In genomic region chr6:145277358-145278097, GRCh38 we compare ENCODE assay signal across 19 cellular contexts.
A peak's percentile ranks its signal among the peaks of the same experiment; 100 is the strongest.
DNase-seq lines count a peak whose midpoint lies in the region; ATAC-seq and TF ChIP-seq lines count a peak whose summit lies in the region.
"Had no signal": no experiment of that assay in that cellular context is flagged by ENCODE, and none has a peak within 500 bp of the region (broad histone marks: within the 10 kb centered on the region; RNA-seq: fewer than 3 reads in every experiment).

No MANE protein-coding gene starts in this region.

- ATAC-seq in activated CD4-positive, alpha-beta T cell treated with anti-CD3 and anti-CD28 coated beads for 36 hours, result no peak

- no peak overlapping the region for H3K4me3 ChIP-seq in HEK293 (ENCODE audit: low read depth, low read length)
- H3K4me3 ChIP-seq in CD8-positive, alpha-beta memory T cell (ENCODE audit: low read length), result no peak overlapping the region
- H3K4me3 ChIP-seq: BLaER1, GM23248, SK-N-MC had no signal

- no peaks in the 10 kb centered on the region for H3K9me3 Mint-ChIP-seq in activated CD4-positive, alpha-beta T cell treated with anti-CD3 and anti-CD28 coated beads for 36 hours (ENCODE audit: low read depth)
- peaks cover 0 to 2% (median 0%) of the 10 kb centered on the region in 5 donors for H3K9me3 Mint-ChIP-seq in CD8-positive, alpha-beta memory T cell
- H3K9me3 Mint-ChIP-seq: CD4-positive, alpha-beta T cell had no signal

- no peaks in the 10 kb centered on the region for H3K27me3 ChIP-seq in CD8-positive, alpha-beta memory T cell (ENCODE audit: insufficient read depth, low read length, poor library complexity, severe bottlenecking)
- H3K27me3 ChIP-seq: BLaER1 had no signal

- intact Hi-C loops in activated CD4-positive, alpha-beta T cell treated with anti-CD3 and anti-CD28 coated beads for 36 hours (cut with DNase I, micrococcal nuclease), result no loop called here

- peak; percentile 6 for DNase-seq in EH (ENCODE audit: low read depth)
- peak; percentile 32 for DNase-seq in NCI-H1105 (lab: John Stamatoyannopoulos, UW)
- DNase-seq in left kidney (ENCODE audit: low read depth, low spot score), result peak; percentile 49
- no peak for DNase-seq in activated CD4-positive, alpha-beta T cell treated with anti-CD3 and anti-CD28 coated beads for 36 hours
- no peak for DNase-seq in CD8-positive, alpha-beta memory T cell
- no peak for DNase-seq in DMS114 treated with DMSO at 0.1 percent for 48 hours (lab: John Stamatoyannopoulos, UW; ENCODE audit: unreplicated experiment)
- DNase-seq: ACHN; Caco-2; CD4-positive, alpha-beta T cell; DMS 273 treated with DMSO at 0.1 percent for 48 hours; H9; NCI-H1436 treated with DMSO at 0.1 percent for 48 hours; NCI-H1930; NCI-H524 treated with DMSO at 0.1 percent for 48 hours; SHP77 treated with DMSO at 0.1 percent for 48 hours had no signal

- POLR2A ChIA-PET in HEK293 (lab: Yijun Ruan, JAX), result no interaction called here
- POLR2A ChIA-PET in activated CD4-positive, alpha-beta T cell treated with anti-CD3 and anti-CD28 coated beads for 36 hours (lab: Charles Lee), result no interaction called here
- POLR2A ChIA-PET in CD8-positive, alpha-beta memory T cell (lab: Charles Lee), result no interaction called here

- H3K9me3 ChIP-seq in HEK293 (ENCODE audit: control insufficient read depth, insufficient read depth, low read depth, low read length), result no peaks in the 10 kb centered on the region
- H3K9me3 ChIP-seq in CD8-positive, alpha-beta memory T cell (ENCODE audit: low read length), result no peaks in the 10 kb centered on the region
- H3K9me3 ChIP-seq: BLaER1, Caco-2 had no signal

- H3K4me3 Mint-ChIP-seq in activated CD4-positive, alpha-beta T cell treated with anti-CD3 and anti-CD28 coated beads for 36 hours, result no peak overlapping the region
- no peak overlapping the region for H3K4me3 Mint-ChIP-seq in CD8-positive, alpha-beta memory T cell
- H3K4me3 Mint-ChIP-seq: CD4-positive, alpha-beta T cell; H9 had no signal

- H3K27me3 Mint-ChIP-seq in activated CD4-positive, alpha-beta T cell treated with anti-CD3 and anti-CD28 coated beads for 36 hours, result peaks cover 2% of the 10 kb centered on the region
- H3K27me3 Mint-ChIP-seq in CD8-positive, alpha-beta memory T cell, result peaks cover 2 to 3% of the 10 kb centered on the region in 2 donors

- no peak for TF ChIP-seq CTCF in HEK293 (tag by site-specific recombination; IDR thresholded peaks at IDR 0.05)

- CTCF ChIA-PET in HEK293 (lab: Yijun Ruan, JAX), result interaction anchor here (0.6 kb wide), 1 partner anchor 380 kb away, joined by 3 read pairs; no protein-coding TSS in a partner anchor
- CTCF ChIA-PET in activated CD4-positive, alpha-beta T cell treated with anti-CD3 and anti-CD28 coated beads for 36 hours (lab: Charles Lee), result no interaction called here
- CTCF ChIA-PET in CD8-positive, alpha-beta memory T cell (lab: Charles Lee), result no interaction called here

- no peaks in the 10 kb centered on the region for H3K36me3 ChIP-seq in HEK293 (ENCODE audit: control insufficient read depth in 2 of 2, insufficient read depth in 1 of 2, low read length in 2 of 2)
- no peaks in the 10 kb centered on the region for H3K36me3 ChIP-seq in CD8-positive, alpha-beta memory T cell (ENCODE audit: insufficient read depth, low read length)
- H3K36me3 ChIP-seq: BLaER1 had no signal

- H3K27ac Mint-ChIP-seq in activated CD4-positive, alpha-beta T cell treated with anti-CD3 and anti-CD28 coated beads for 36 hours, result no peak overlapping the region
- no peak overlapping the region for H3K27ac Mint-ChIP-seq in CD8-positive, alpha-beta memory T cell
- H3K27ac Mint-ChIP-seq: CD4-positive, alpha-beta T cell had no signal

- H3K4me1 ChIP-seq in HEK293 (ENCODE audit: control insufficient read depth, insufficient read depth, low read length), result no peaks in the 10 kb centered on the region
- H3K4me1 ChIP-seq in CD8-positive, alpha-beta memory T cell (ENCODE audit: insufficient read depth, low read length), result no peaks in the 10 kb centered on the region
- H3K4me1 ChIP-seq: BLaER1 had no signal

- no peaks in the 10 kb centered on the region for H3K4me1 Mint-ChIP-seq in activated CD4-positive, alpha-beta T cell treated with anti-CD3 and anti-CD28 coated beads for 36 hours
- no peaks in the 10 kb centered on the region for H3K4me1 Mint-ChIP-seq in CD8-positive, alpha-beta memory T cell

- no peaks in the 10 kb centered on the region for H3K36me3 Mint-ChIP-seq in activated CD4-positive, alpha-beta T cell treated with anti-CD3 and anti-CD28 coated beads for 36 hours (ENCODE audit: low read depth)
- no peaks in the 10 kb centered on the region for H3K36me3 Mint-ChIP-seq in CD8-positive, alpha-beta memory T cell

- no peak overlapping the region for H3K27ac ChIP-seq in HEK293 (ENCODE audit: extremely low read depth, low read depth, low read length)
- H3K27ac ChIP-seq in CD8-positive, alpha-beta memory T cell (ENCODE audit: low read depth, low read length), result no peak overlapping the region
- H3K27ac ChIP-seq: BLaER1, GM23248, SK-N-MC had no signal

TF ChIP-seq in HEK293, 187 proteins besides CTCF, POLR2A, EP300 and RAD21:
- TF ChIP-seq FEZF1 (tag by site-specific recombination; IDR thresholded peaks at IDR 0.05) (0 out of 2 replicates have a peak, but pooled peaks have one; percentile 12), ZBTB7A (tag by site-specific recombination; IDR thresholded peaks at IDR 0.05; ENCODE audit: low read depth) (no peak), PRDM6 (tag by site-specific recombination; IDR thresholded peaks at IDR 0.05) (peak; percentile 69)
- TF ChIP-seq, protein P1, sequence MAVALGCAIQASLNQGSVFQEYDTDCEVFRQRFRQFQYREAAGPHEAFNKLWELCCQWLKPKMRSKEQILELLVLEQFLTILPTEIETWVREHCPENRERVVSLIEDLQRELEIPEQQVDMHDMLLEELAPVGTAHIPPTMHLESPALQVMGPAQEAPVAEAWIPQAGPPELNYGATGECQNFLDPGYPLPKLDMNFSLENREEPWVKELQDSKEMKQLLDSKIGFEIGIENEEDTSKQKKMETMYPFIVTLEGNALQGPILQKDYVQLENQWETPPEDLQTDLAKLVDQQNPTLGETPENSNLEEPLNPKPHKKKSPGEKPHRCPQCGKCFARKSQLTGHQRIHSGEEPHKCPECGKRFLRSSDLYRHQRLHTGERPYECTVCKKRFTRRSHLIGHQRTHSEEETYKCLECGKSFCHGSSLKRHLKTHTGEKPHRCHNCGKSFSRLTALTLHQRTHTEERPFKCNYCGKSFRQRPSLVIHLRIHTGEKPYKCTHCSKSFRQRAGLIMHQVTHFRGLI (tag by site-specific recombination; IDR thresholded peaks at IDR 0.05), result no peak

Comparison
In these comparisons a context has a peak if more than half of its experiments do, and no peak if none do; other contexts are left out.
1. DNase-seq: peak in EH (single experiment), NCI-H1105 (single experiment) and left kidney (single experiment); none in activated CD4-positive, alpha-beta T cell treated with anti-CD3 and anti-CD28 coated beads for 36 hours (single experiment), CD8-positive, alpha-beta memory T cell (0 of 5) and DMS114 treated with DMSO at 0.1 percent for 48 hours (single experiment).